In the genomic region with DNA sequence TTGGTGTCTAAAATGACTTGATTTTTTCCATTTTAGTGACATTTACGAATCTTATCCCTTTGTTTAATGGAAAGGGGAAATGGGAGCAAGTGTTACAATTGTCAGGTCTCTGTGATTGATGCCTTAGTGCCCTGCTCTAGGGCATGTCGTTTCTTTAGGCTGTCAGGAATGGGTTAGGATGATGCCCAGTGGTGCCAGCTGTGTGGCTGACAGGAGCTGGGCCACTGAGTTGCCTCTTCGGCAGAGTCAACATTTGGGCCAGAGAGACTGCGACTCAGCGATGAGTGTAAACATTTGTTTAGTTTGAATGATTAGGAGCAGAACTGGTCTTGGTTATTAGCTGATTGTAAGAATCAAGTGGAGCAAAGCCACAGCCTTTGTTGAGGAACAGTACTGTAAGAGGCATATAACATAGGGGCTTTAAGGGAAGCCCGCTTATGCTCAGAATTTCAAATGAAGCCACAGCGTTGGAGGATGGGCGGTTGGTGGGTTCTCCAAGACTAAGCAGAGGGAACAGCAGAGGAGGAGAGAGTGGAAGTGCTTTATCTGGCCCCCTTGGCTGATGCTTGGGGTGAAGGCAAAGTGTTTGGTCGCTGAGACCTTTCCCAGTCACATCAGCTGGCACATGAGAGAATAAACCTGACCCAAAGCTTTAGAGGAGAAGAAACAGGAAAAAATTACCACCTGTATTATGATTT, we compare ENCODE assay signal across 15 cellular contexts.
DNase-seq lines count a peak whose midpoint lies in the region; ATAC-seq and TF ChIP-seq lines count a peak whose summit lies in the region.
"Had no signal": no experiment of that assay in that cellular context is flagged by ENCODE, and none has a peak within 500 bp of the region (broad histone marks: within the 10 kb centered on the region; RNA-seq: fewer than 3 reads in every experiment).

No MANE protein-coding gene starts in this region.

- H3K4me3 ChIP-seq in GM23338 (no peak overlapping the region), RWPE2 (ENCODE audit: severe bottlenecking) (no peak overlapping the region), mesodermal cell (ENCODE audit: extremely low read depth, insufficient read depth, low read length, poor library complexity, severe bottlenecking) (no peak overlapping the region)
- H3K4me3 ChIP-seq: BLaER1, prostate gland had no signal

- H3K27ac Mint-ChIP-seq in GM23338, result peak overlapping the region; percentile 30
- H3K27ac Mint-ChIP-seq: activated naive CD8-positive, alpha-beta T cell treated with anti-CD3 and anti-CD28 coated beads, Interleukin-2, amount 10 ng/mL, durations not matched to agents 7 days and 5 days; activated T-cell treated with anti-CD3 and anti-CD28 coated beads, Interleukin-2, amount 50 U/mL, for 24 hours; immature natural killer cell had no signal

- H3F3A ChIP-seq in GM23338 (replicated peaks; ENCODE audit: low read depth), result no peaks in the 10 kb centered on the region

- no peaks in the 10 kb centered on the region for H3K27me3 Mint-ChIP-seq in GM23338 (ENCODE audit: insufficient read depth, low read depth, poor library complexity)
- H3K27me3 Mint-ChIP-seq: activated naive CD8-positive, alpha-beta T cell treated with anti-CD3 and anti-CD28 coated beads, Interleukin-2, amount 10 ng/mL, durations not matched to agents 7 days and 5 days; activated T-cell treated with anti-CD3 and anti-CD28 coated beads, Interleukin-2, amount 50 U/mL, for 24 hours had no signal

- H3K9me3 ChIP-seq in RWPE2 (ENCODE audit: severe bottlenecking) (no peaks in the 10 kb centered on the region), mesodermal cell (ENCODE audit: control insufficient read depth, low read length) (no peaks in the 10 kb centered on the region)
- H3K9me3 ChIP-seq: BLaER1, prostate gland had no signal

- H3K27ac ChIP-seq in GM23338 (ENCODE audit: low read depth) (no peak overlapping the region; the same call in 1 of the 2 replicates), RWPE2 (ENCODE audit: poor library complexity, severe bottlenecking) (no peak overlapping the region), mesodermal cell (ENCODE audit: low read depth, low read length, severe bottlenecking) (peak overlapping the region; percentile 58)
- H3K27ac ChIP-seq: BLaER1, prostate gland had no signal

- no peaks in the 10 kb centered on the region for H3K9me2 ChIP-seq in GM23338 (ENCODE audit: insufficient read depth)

- H3K27me3 ChIP-seq in GM23338 (ENCODE audit: insufficient read depth), result no peaks in the 10 kb centered on the region
- no peaks in the 10 kb centered on the region for H3K27me3 ChIP-seq in RWPE2 (ENCODE audit: insufficient read depth, poor library complexity, severe bottlenecking)
- H3K27me3 ChIP-seq: BLaER1 had no signal

- ATAC-seq in GM23338, result peak; percentile 76
- peak; percentile 37; the same call in 2 of the 3 replicates for ATAC-seq in RWPE2 (ENCODE audit: low read depth)
- ATAC-seq in GM21528 (IDR thresholded peaks at IDR 0.05; ENCODE audit: low FRiP score, unreplicated experiment), result no peak

- no peaks in the 10 kb centered on the region for H3K9me3 Mint-ChIP-seq in GM23338
- H3K9me3 Mint-ChIP-seq: activated naive CD8-positive, alpha-beta T cell treated with anti-CD3 and anti-CD28 coated beads, Interleukin-2, amount 10 ng/mL, durations not matched to agents 7 days and 5 days; activated T-cell treated with anti-CD3 and anti-CD28 coated beads, Interleukin-2, amount 50 U/mL, for 24 hours had no signal

- H3K79me2 ChIP-seq in GM23338 (replicated peaks; ENCODE audit: insufficient read depth), result peaks cover 42% of the 10 kb centered on the region

- H3K4me2 ChIP-seq in GM23338, result peak overlapping the region; percentile 45
- H3K4me2 ChIP-seq: BLaER1 had no signal

- H3K36me3 Mint-ChIP-seq in GM23338 (ENCODE audit: low read depth), result no peaks in the 10 kb centered on the region
- H3K36me3 Mint-ChIP-seq: activated naive CD8-positive, alpha-beta T cell treated with anti-CD3 and anti-CD28 coated beads, Interleukin-2, amount 10 ng/mL, durations not matched to agents 7 days and 5 days; immature natural killer cell had no signal

- peak; percentile 42 for DNase-seq in COLO668 (lab: John Stamatoyannopoulos, UW; ENCODE audit: unreplicated experiment)
- DNase-seq in GM23338 (ENCODE audit: low spot score), result peak; percentile 16
- DNase-seq in RWPE2 (ENCODE audit: low spot score), result no peak
- no peak for DNase-seq in AG20443 (ENCODE audit: low spot score)
- DNase-seq in NCI-H2171 (lab: John Stamatoyannopoulos, UW), result no peak
- DNase-seq in GM19238 (ENCODE audit: insufficient read length, low spot score), result no peak
- DNase-seq: activated CD4-positive, alpha-beta T cell treated with anti-CD3 and anti-CD28 coated beads, Interleukin-2, amount 50 U/mL, for 1 hour; activated naive CD8-positive, alpha-beta T cell treated with anti-CD3 and anti-CD28 coated beads, Interleukin-2, amount 10 ng/mL, durations not matched to agents 7 days and 5 days; activated T-cell treated with anti-CD3 and anti-CD28 coated beads, Interleukin-2, amount 50 U/mL, for 24 hours; caudate nucleus; immature natural killer cell had no signal

- WGBS in mesodermal cell (ENCODE audit: insufficient coverage in 2 of 2), 2 experiments, result 51 to 53% methylated on average over 7 to 9 of the region's 9 CpGs

- TF ChIP-seq CTCF in GM23338 (conservative IDR thresholded peaks at IDR 0.05; ENCODE audit: low read depth in 2 of 2) (no peak), RWPE2 (IDR thresholded peaks at IDR 0.05; ENCODE audit: poor library complexity, severe bottlenecking) (no peak)

- H4K20me1 ChIP-seq in GM23338 (replicated peaks; ENCODE audit: insufficient read depth), result no peaks in the 10 kb centered on the region

- H3K4me1 Mint-ChIP-seq in GM23338, result peaks cover 50% of the 10 kb centered on the region
- H3K4me1 Mint-ChIP-seq: activated naive CD8-positive, alpha-beta T cell treated with anti-CD3 and anti-CD28 coated beads, Interleukin-2, amount 10 ng/mL, durations not matched to agents 7 days and 5 days; immature natural killer cell had no signal

- H3K4me1 ChIP-seq in GM23338 (ENCODE audit: insufficient read depth) (peaks cover 38% of the 10 kb centered on the region), RWPE2 (ENCODE audit: insufficient read depth, poor library complexity, severe bottlenecking) (peaks cover 18% of the 10 kb centered on the region), mesodermal cell (ENCODE audit: control insufficient read depth, insufficient read depth, low read length, poor library complexity, severe bottlenecking) (peaks cover 21% of the 10 kb centered on the region)
- H3K4me1 ChIP-seq: BLaER1, prostate gland had no signal

- H3K36me3 ChIP-seq in GM23338 (ENCODE audit: insufficient read depth) (no peaks in the 10 kb centered on the region), RWPE2 (ENCODE audit: low read depth) (no peaks in the 10 kb centered on the region), mesodermal cell (ENCODE audit: control insufficient read depth, insufficient read depth, low read length) (no peaks in the 10 kb centered on the region)
- H3K36me3 ChIP-seq: BLaER1, prostate gland had no signal

- peak overlapping the region; percentile 4; the same call in 1 of the 3 replicates for H3K4me3 Mint-ChIP-seq in GM23338
- H3K4me3 Mint-ChIP-seq: activated naive CD8-positive, alpha-beta T cell treated with anti-CD3 and anti-CD28 coated beads, Interleukin-2, amount 10 ng/mL, durations not matched to agents 7 days and 5 days; activated T-cell treated with anti-CD3 and anti-CD28 coated beads, Interleukin-2, amount 50 U/mL, for 24 hours; immature natural killer cell had no signal

- no peak overlapping the region for H2AFZ ChIP-seq in GM23338

TF ChIP-seq in GM23338, 12 proteins besides CTCF, POLR2A, EP300 and RAD21 (continues in another document):
- TF ChIP-seq ZNF114 (CRISPR knock-in tag; IDR thresholded peaks at IDR 0.05) (no peak), CREB1 (CRISPR knock-in tag; IDR thresholded peaks at IDR 0.05; ENCODE audit: low read depth) (no peak)

Comparison
In these comparisons a context has a peak if more than half of its experiments do, and no peak if none do; other contexts are left out.
1. DNase-seq: peak in COLO668 (single experiment) and GM23338 (single experiment); none in RWPE2 (single experiment), AG20443 (single experiment), NCI-H2171 (single experiment) and GM19238 (single experiment).